ENCODE assay signal across 22 cellular contexts in genomic region chr16:8807189-8807588, GRCh38. TPM values are rescaled to one million over a fixed set of nuclear protein-coding genes. Genes with fewer than 3 reads are reported as not detected.
A peak's percentile ranks its signal among the peaks of the same experiment; 100 is the strongest.
DNase-seq lines count a peak whose midpoint lies in the region; ATAC-seq and TF ChIP-seq lines count a peak whose summit lies in the region.
"Had no signal": no experiment of that assay in that cellular context is flagged by ENCODE, and none has a peak within 500 bp of the region (broad histone marks: within the 10 kb centered on the region; RNA-seq: fewer than 3 reads in every experiment).

No MANE protein-coding gene starts in this region.

- H3K9ac ChIP-seq in endodermal cell (ENCODE audit: extremely low read depth, low read length, poor library complexity, severe bottlenecking): no peak overlapping the region
- H3K9ac ChIP-seq: BLaER1 treated with 17β-estradiol and CSF1 and Interleukin-3, amounts not matched to agents 10 nM and 100 nM had no signal

- peaks cover 16% of the 10 kb centered on the region for H3K36me3 Mint-ChIP-seq in T-helper 17 cell (ENCODE audit: low read depth)
- H3K36me3 Mint-ChIP-seq in endodermal cell (ENCODE audit: low read depth): peaks cover 76% of the 10 kb centered on the region
- peaks cover 66% of the 10 kb centered on the region for H3K36me3 Mint-ChIP-seq in T-helper 2 cell treated with Interferon-gamma antibody and Interleukin-4, amounts not matched to agents 5 μg/mL and 100 μg/mL, for 36 hours (ENCODE audit: low read depth)

- H3K9me3 ChIP-seq in T-helper 17 cell (ENCODE audit: control insufficient read depth, low read length, poor library complexity, severe bottlenecking): no peaks in the 10 kb centered on the region
- no peaks in the 10 kb centered on the region for H3K9me3 ChIP-seq in body of pancreas
- no peaks in the 10 kb centered on the region for H3K9me3 ChIP-seq in endodermal cell (ENCODE audit: control insufficient read depth, low read length)
- H3K9me3 ChIP-seq: A549; BE2C; BLaER1 treated with 17β-estradiol and CSF1 and Interleukin-3, amounts not matched to agents 10 nM and 100 nM; HAP-1 had no signal

- H3K4me3 ChIP-seq in body of pancreas (no peak overlapping the region), endodermal cell (ENCODE audit: low read length) (no peak overlapping the region)
- H3K4me3 ChIP-seq: A549; BLaER1 treated with 17β-estradiol and CSF1 and Interleukin-3, amounts not matched to agents 10 nM and 100 nM; HAP-1 had no signal

- H3K4me3 Mint-ChIP-seq in T-helper 17 cell: peak overlapping the region; percentile 64
- H3K4me3 Mint-ChIP-seq in endodermal cell: no peak overlapping the region
- no peak overlapping the region for H3K4me3 Mint-ChIP-seq in T-helper 2 cell treated with Interferon-gamma antibody and Interleukin-4, amounts not matched to agents 5 μg/mL and 100 μg/mL, for 36 hours
- H3K4me3 Mint-ChIP-seq: CD14-positive monocyte; CD4-positive, alpha-beta T cell; CD8-positive, alpha-beta memory T cell had no signal

- H3K9me3 Mint-ChIP-seq in endodermal cell: no peaks in the 10 kb centered on the region
- no peaks in the 10 kb centered on the region for H3K9me3 Mint-ChIP-seq in T-helper 2 cell treated with Interferon-gamma antibody and Interleukin-4, amounts not matched to agents 5 μg/mL and 100 μg/mL, for 36 hours
- H3K9me3 Mint-ChIP-seq: CD14-positive monocyte; CD4-positive, alpha-beta T cell; CD8-positive, alpha-beta memory T cell had no signal

- intact Hi-C loops in body of pancreas (cut with DNase I): loop anchor here (10.0 kb wide), 1 partner anchor 48 kb away; no protein-coding TSS in a partner anchor

- H3K27ac Mint-ChIP-seq in T-helper 17 cell (no peak overlapping the region), endodermal cell (peak overlapping the region; percentile 74)
- H3K27ac Mint-ChIP-seq in T-helper 2 cell treated with Interferon-gamma antibody and Interleukin-4, amounts not matched to agents 5 μg/mL and 100 μg/mL, for 36 hours: no peak overlapping the region
- H3K27ac Mint-ChIP-seq: CD4-positive, alpha-beta T cell had no signal

- TF ChIP-seq CTCF in body of pancreas (IDR thresholded peaks at IDR 0.05): no peak
- no peak for TF ChIP-seq CTCF in endodermal cell (conservative IDR thresholded peaks at IDR 0.05)

- H3K4me1 ChIP-seq in body of pancreas (peaks cover 20% of the 10 kb centered on the region), endodermal cell (ENCODE audit: control insufficient read depth, insufficient read depth, low read length) (no peaks in the 10 kb centered on the region)
- H3K4me1 ChIP-seq: A549; BE2C; BLaER1 treated with 17β-estradiol and CSF1 and Interleukin-3, amounts not matched to agents 10 nM and 100 nM; HAP-1 had no signal

- H3K4me1 Mint-ChIP-seq in T-helper 17 cell (peaks cover 6% of the 10 kb centered on the region), endodermal cell (no peaks in the 10 kb centered on the region)
- no peaks in the 10 kb centered on the region for H3K4me1 Mint-ChIP-seq in T-helper 2 cell treated with Interferon-gamma antibody and Interleukin-4, amounts not matched to agents 5 μg/mL and 100 μg/mL, for 36 hours (ENCODE audit: low read depth)
- H3K4me1 Mint-ChIP-seq: CD14-positive monocyte had no signal

- H3K27me3 ChIP-seq in body of pancreas (no peaks in the 10 kb centered on the region), endodermal cell (ENCODE audit: control insufficient read depth, insufficient read depth, low read length, poor library complexity, severe bottlenecking) (no peaks in the 10 kb centered on the region)
- H3K27me3 ChIP-seq: BE2C; BLaER1 treated with 17β-estradiol and CSF1 and Interleukin-3, amounts not matched to agents 10 nM and 100 nM had no signal

- H3K27ac ChIP-seq in body of pancreas: peak overlapping the region in 2 of 4 donors; percentile 13 to 62
- H3K27ac ChIP-seq in endodermal cell (ENCODE audit: low read depth, low read length): no peak overlapping the region
- H3K27ac ChIP-seq: A549; BLaER1 treated with 17β-estradiol and CSF1 and Interleukin-3, amounts not matched to agents 10 nM and 100 nM had no signal

- no peaks in the 10 kb centered on the region for H3K27me3 Mint-ChIP-seq in T-helper 17 cell
- no peaks in the 10 kb centered on the region for H3K27me3 Mint-ChIP-seq in endodermal cell (ENCODE audit: insufficient read depth)
- H3K27me3 Mint-ChIP-seq in T-helper 2 cell treated with Interferon-gamma antibody and Interleukin-4, amounts not matched to agents 5 μg/mL and 100 μg/mL, for 36 hours (ENCODE audit: low read depth): no peaks in the 10 kb centered on the region
- H3K27me3 Mint-ChIP-seq: CD4-positive, alpha-beta T cell; CD8-positive, alpha-beta memory T cell had no signal

- no peak for DNase-seq in T-helper 17 cell
- peak in 3 of 4 donors; percentile 17 to 37 (median 22) for DNase-seq in body of pancreas
- no peak for DNase-seq in endodermal cell
- no peak for DNase-seq in SKM-1 (lab: John Stamatoyannopoulos, UW; ENCODE audit: unreplicated experiment)
- DNase-seq in effector CD4-positive, alpha-beta T cell: no peak
- DNase-seq in T-helper 2 cell treated with Interferon-gamma antibody and Interleukin-4, amounts not matched to agents 5 μg/mL and 100 μg/mL, for 36 hours (ENCODE audit: low spot score): no peak
- no peak for DNase-seq in iPS-NIHi7 (ENCODE audit: extremely low spot score)
- DNase-seq: 8988T; ACHN; AML-193; BE2C; CD4-positive, alpha-beta T cell; CD8-positive, alpha-beta memory T cell; DMS 273 treated with DMSO at 0.1 percent for 48 hours; DMS79; EL; GDM1; GOT3 had no signal

- ATAC-seq in T-helper 17 cell: no peak
- no peak for ATAC-seq in body of pancreas
- ATAC-seq: A549 had no signal

- no peak for TF ChIP-seq POLR2A in body of pancreas (IDR thresholded peaks at IDR 0.05)

- WGBS in body of pancreas, 2 donors: 60 to 69% methylated on average over 5 of the region's 5 CpGs
- 91 to 95% methylated on average over 4 to 5 of the region's 5 CpGs for WGBS in endodermal cell (ENCODE audit: insufficient coverage in 1 of 2, insufficient read length in 1 of 2), 2 experiments

- peaks cover 5 to 54% of the 10 kb centered on the region in 2 donors for H3K36me3 ChIP-seq in body of pancreas (replicated peaks in 1 of 2; ENCODE audit: insufficient read depth in 1 of 2, low read depth in 2 of 2)
- H3K36me3 ChIP-seq in endodermal cell (ENCODE audit: control insufficient read depth, insufficient read depth, low read length): peaks cover 91% of the 10 kb centered on the region

RNA-seq across cellular contexts. Expression of gene PMM2, which starts 9.6 kb away (rescaled TPM):
- total RNA-seq in T-helper 17 cell: 10 to 100 TPM; 35.8 to 40.6 TPM
- total RNA-seq in body of pancreas: 100 to 1,000 TPM in 1 of 2 donors, 10 to 100 TPM in 1; 34.8 to 127 TPM
- 10 to 100 TPM; 47.6 to 48.2 TPM for total RNA-seq in endodermal cell
- polyA plus RNA-seq in endodermal cell (2013, experiment 1 of 2): 18.2 TPM
- 19.4 TPM for polyA plus RNA-seq in endodermal cell (2013, experiment 2 of 2)

RNA-seq across cellular contexts. Expression of gene TMEM186, which starts 9.8 kb away (rescaled TPM):
- total RNA-seq in T-helper 17 cell: 1 to 10 TPM; 2.4 to 3.5 TPM
- total RNA-seq in body of pancreas: 1 to 10 TPM in 1 of 2 donors, under 1 TPM in 1; 0.99 to 3.6 TPM
- total RNA-seq in endodermal cell: 10 to 100 TPM; 10.9 to 14.0 TPM
- 9.9 TPM for polyA plus RNA-seq in endodermal cell (2013, experiment 1 of 2)
- polyA plus RNA-seq in endodermal cell (2013, experiment 2 of 2): 7.7 TPM

Comparison
In these comparisons a context has a peak if more than half of its experiments do, and no peak if none do; other contexts are left out.
1. DNase-seq: peak in body of pancreas (3 of 4); none in T-helper 17 cell (0 of 3), endodermal cell (single experiment), SKM-1 (single experiment), effector CD4-positive, alpha-beta T cell (single experiment), T-helper 2 cell treated with Interferon-gamma antibody and Interleukin-4, amounts not matched to agents 5 μg/mL and 100 μg/mL, for 36 hours (single experiment) and iPS-NIHi7 (single experiment).